Comparison of ENCODE assay signal across 8 cellular contexts in the genomic region with DNA sequence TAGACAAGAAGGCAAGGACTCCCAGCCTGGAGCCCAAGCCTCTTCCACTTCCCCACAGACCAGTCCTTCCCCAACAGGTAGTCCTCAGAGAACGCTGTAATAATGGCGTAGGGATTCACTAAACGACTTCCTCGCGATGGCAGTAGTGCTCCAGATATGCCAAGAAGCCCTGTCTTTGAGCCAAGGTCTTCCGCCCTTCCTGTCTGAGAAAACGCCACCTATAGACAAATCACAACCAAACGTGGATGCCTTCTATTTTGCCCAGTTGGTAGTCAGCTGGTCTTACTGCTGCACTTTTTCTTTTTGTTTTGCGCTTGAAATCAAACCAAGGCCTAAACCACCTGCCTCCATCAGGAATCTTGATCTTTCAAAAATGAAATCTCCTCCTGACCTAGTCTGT.
DNase-seq lines count a peak whose midpoint lies in the region; ATAC-seq and TF ChIP-seq lines count a peak whose summit lies in the region.

No MANE protein-coding gene starts in this region.

- TSS peak; percentile 10 for BruUV-seq in PC-9 (replicated peaks; lab: Mats Ljungman, UMichigan)

- peak; percentile 83 for DNase-seq in DMS 273 treated with DMSO at 0.1 percent for 48 hours (lab: John Stamatoyannopoulos, UW)
- DNase-seq in H4 (ENCODE audit: low spot score), result peak; percentile 91
- peak in 1 of 2 experiments; percentile 64 for DNase-seq in PC-9
- no peak for DNase-seq in hepatic stellate cell (ENCODE audit: low spot score)
- DNase-seq in NCI-H2029 (lab: John Stamatoyannopoulos, UW), result no peak
- DNase-seq in type B pancreatic cell (ENCODE audit: extremely low spot score, unreplicated experiment), result no peak
- no peak for DNase-seq in globus pallidus (ENCODE audit: low spot score)

- H3K27me3 Mint-ChIP-seq in type B pancreatic cell, result no peaks in the 10 kb centered on the region

- no peak overlapping the region for H3K27ac ChIP-seq in PC-9
- H3K27ac ChIP-seq in gastroesophageal sphincter, result peak overlapping the region in 2 of 4 donors; percentile 78 to 84

- ATAC-seq in gastroesophageal sphincter, result peak; percentile 88

- H3K4me2 ChIP-seq in PC-9, result no peak overlapping the region

- no peak for TF ChIP-seq CTCF in PC-9 (conservative IDR thresholded peaks at IDR 0.05)
- TF ChIP-seq CTCF in gastroesophageal sphincter (IDR thresholded peaks at IDR 0.05), result peak in 1 of 4 experiments; percentile 63
- no peak for TF ChIP-seq CTCF in type B pancreatic cell (conservative IDR thresholded peaks at IDR 0.05)

- no peak for TF ChIP-seq POLR2A in gastroesophageal sphincter (IDR thresholded peaks at IDR 0.05)

- H3K27ac Mint-ChIP-seq in type B pancreatic cell, result no peak overlapping the region

- WGBS in gastroesophageal sphincter (ENCODE audit: low coverage in 1 of 2), 2 donors, result 40 to 79% methylated on average over 1 to 3 of the region's 9 CpGs

- H3K4me1 ChIP-seq in PC-9 (replicated peaks; ENCODE audit: insufficient read depth), result no peaks in the 10 kb centered on the region
- H3K4me1 ChIP-seq in gastroesophageal sphincter, result no peaks in the 10 kb centered on the region

- no peak overlapping the region for H3K4me3 ChIP-seq in PC-9
- no peak overlapping the region for H3K4me3 ChIP-seq in gastroesophageal sphincter

- H3K36me3 ChIP-seq in PC-9 (ENCODE audit: low read depth) (peaks cover 3% of the 10 kb centered on the region; the same call in 1 of the 2 replicates), gastroesophageal sphincter (no peaks in the 10 kb centered on the region)

- H2AFZ ChIP-seq in PC-9, result no peak overlapping the region

- intact Hi-C loops in PC-9 (cut with micrococcal nuclease; ENCODE audit: unreplicated experiment), result no loop called here

- no peaks in the 10 kb centered on the region for H3F3A ChIP-seq in PC-9 (ENCODE audit: insufficient read depth, low read depth)

- H3K27me3 ChIP-seq in PC-9 (ENCODE audit: insufficient read depth, low read depth) (no peaks in the 10 kb centered on the region), gastroesophageal sphincter (no peaks in the 10 kb centered on the region)

- H3K4me3 Mint-ChIP-seq in type B pancreatic cell, result no peak overlapping the region

- no peaks in the 10 kb centered on the region for H3K9me2 ChIP-seq in PC-9 (ENCODE audit: insufficient read depth)

- TF ChIP-seq EP300 in gastroesophageal sphincter (IDR thresholded peaks at IDR 0.05), result no peak

- CTCF ChIA-PET in PC-9 (lab: Charles Lee), result interaction anchor here (0.6 kb wide), 1 partner anchor 866 kb away, joined by 4 read pairs; no protein-coding TSS in a partner anchor

- H4K20me1 ChIP-seq in PC-9 (ENCODE audit: insufficient read depth), result no peaks in the 10 kb centered on the region

- no peaks in the 10 kb centered on the region for H3K79me2 ChIP-seq in PC-9 (ENCODE audit: low read depth)

- POLR2A ChIA-PET in PC-9 (lab: Charles Lee; ENCODE audit: unreplicated experiment), result no interaction called here

- H3K36me3 Mint-ChIP-seq in type B pancreatic cell, result peaks cover 3% of the 10 kb centered on the region

- no peaks in the 10 kb centered on the region for H3K9me3 Mint-ChIP-seq in type B pancreatic cell

- H3K9me3 ChIP-seq in PC-9 (ENCODE audit: insufficient read depth, low read depth) (no peaks in the 10 kb centered on the region), gastroesophageal sphincter (no peaks in the 10 kb centered on the region)

- H3K4me1 Mint-ChIP-seq in type B pancreatic cell (ENCODE audit: unreplicated experiment), result no peaks in the 10 kb centered on the region

Comparison
In these comparisons a context has a peak if more than half of its experiments do, and no peak if none do; other contexts are left out.
1. DNase-seq: peak in DMS 273 treated with DMSO at 0.1 percent for 48 hours (single experiment) and H4 (single experiment); none in hepatic stellate cell (single experiment), NCI-H2029 (single experiment), type B pancreatic cell (single experiment) and globus pallidus (single experiment).